In genomic region chr20:38092260-38092857, GRCh38 we compare ENCODE assay signal across 13 cellular contexts. TPM values are rescaled to one million over a fixed set of nuclear protein-coding genes. Genes with fewer than 3 reads are reported as not detected.
DNase-seq lines count a peak whose midpoint lies in the region; ATAC-seq and TF ChIP-seq lines count a peak whose summit lies in the region.
"Had no signal": no experiment of that assay in that cellular context is flagged by ENCODE, and none has a peak within 500 bp of the region (broad histone marks: within the 10 kb centered on the region; RNA-seq: fewer than 3 reads in every experiment).

No MANE protein-coding gene starts in this region.

- no peaks in the 10 kb centered on the region for H3K9me3 Mint-ChIP-seq in CD4-positive, CD25-positive, alpha-beta regulatory T cell
- no peaks in the 10 kb centered on the region for H3K9me3 Mint-ChIP-seq in natural killer cell treated with Interleukin-12 subunit alpha and Interleukin-12 subunit beta and Interleukin-15 and Interleukin-18, amount 100 ng/mL, for 72 hours
- H3K9me3 Mint-ChIP-seq: naive thymus-derived CD8-positive, alpha-beta T cell had no signal

- H3K4me3 Mint-ChIP-seq in CD4-positive, CD25-positive, alpha-beta regulatory T cell: no peak overlapping the region
- peak overlapping the region; percentile 81 for H3K4me3 Mint-ChIP-seq in natural killer cell treated with Interleukin-12 subunit alpha and Interleukin-12 subunit beta and Interleukin-15 and Interleukin-18, amount 100 ng/mL, for 72 hours

- no peak for TF ChIP-seq CTCF in esophagus muscularis mucosa (IDR thresholded peaks at IDR 0.05)

- peaks cover 34% of the 10 kb centered on the region for H3K36me3 ChIP-seq in CD4-positive, CD25-positive, alpha-beta regulatory T cell (ENCODE audit: control insufficient read depth, insufficient read depth, low read length)
- H3K36me3 ChIP-seq in esophagus muscularis mucosa: peaks cover 0 to 35% (median 22%) of the 10 kb centered on the region in 4 donors
- peaks cover 15% of the 10 kb centered on the region; the same call in 1 of the 2 replicates for H3K36me3 ChIP-seq in Karpas-422 (ENCODE audit: insufficient read depth, low read length)

- H3K9me2 ChIP-seq in Karpas-422 (replicated peaks; ENCODE audit: insufficient read depth, low read length): no peaks in the 10 kb centered on the region

- H3K79me2 ChIP-seq in Karpas-422 (ENCODE audit: low read length): no peaks in the 10 kb centered on the region

- peak overlapping the region; percentile 58 for H3K27ac ChIP-seq in CD4-positive, CD25-positive, alpha-beta regulatory T cell (ENCODE audit: insufficient read depth, low read length, poor library complexity, severe bottlenecking)
- H3K27ac ChIP-seq in esophagus muscularis mucosa (replicated peaks in 1 of 4) (peak overlapping the region; percentile 86 to 90 (median 87)), Karpas-422 (ENCODE audit: low read length) (no peak overlapping the region)

- H3K9me3 ChIP-seq in CD4-positive, CD25-positive, alpha-beta regulatory T cell (ENCODE audit: control insufficient read depth in 2 of 2, low read length in 2 of 2): no peaks in the 10 kb centered on the region
- no peaks in the 10 kb centered on the region for H3K9me3 ChIP-seq in esophagus muscularis mucosa
- H3K9me3 ChIP-seq in Karpas-422 (ENCODE audit: low read length): no peaks in the 10 kb centered on the region

- TF ChIP-seq POLR2A in esophagus muscularis mucosa (IDR thresholded peaks at IDR 0.05; ENCODE audit: low read depth): no peak

- peaks cover 34% of the 10 kb centered on the region for H3K36me3 Mint-ChIP-seq in CD4-positive, CD25-positive, alpha-beta regulatory T cell
- H3K36me3 Mint-ChIP-seq in natural killer cell treated with Interleukin-12 subunit alpha and Interleukin-12 subunit beta and Interleukin-15 and Interleukin-18, amount 100 ng/mL, for 72 hours: peaks cover 6% of the 10 kb centered on the region

- no peaks in the 10 kb centered on the region for H3K27me3 Mint-ChIP-seq in CD4-positive, CD25-positive, alpha-beta regulatory T cell
- H3K27me3 Mint-ChIP-seq in natural killer cell treated with Interleukin-12 subunit alpha and Interleukin-12 subunit beta and Interleukin-15 and Interleukin-18, amount 100 ng/mL, for 72 hours: no peaks in the 10 kb centered on the region
- H3K27me3 Mint-ChIP-seq: naive thymus-derived CD8-positive, alpha-beta T cell had no signal

- 93% methylated on average over 12 of the region's 12 CpGs for WGBS in esophagus muscularis mucosa

- DNase-seq in CD4-positive, CD25-positive, alpha-beta regulatory T cell: no peak
- DNase-seq in NCI-H1436 (lab: John Stamatoyannopoulos, UW) (peak; percentile 31), esophagus muscularis mucosa (ENCODE audit: extremely low spot score) (peak; percentile 45), cerebellum (ENCODE audit: low spot score) (no peak), G401 (ENCODE audit: low spot score) (no peak), Karpas-422 (no peak)
- DNase-seq in natural killer cell treated with Interleukin-12 subunit alpha and Interleukin-12 subunit beta and Interleukin-15 and Interleukin-18, amount 100 ng/mL, for 72 hours (ENCODE audit: low spot score): no peak
- DNase-seq: activated T-cell treated with anti-CD3 and anti-CD28 coated beads, Interleukin-2, amount 50 U/mL, for 1 hour; C1 segment of cervical spinal cord; naive thymus-derived CD8-positive, alpha-beta T cell; NCI-H146; stimulated activated CD8-positive, alpha-beta memory T cell treated with anti-CD3 and anti-CD28 coated beads, Interleukin-4, amount 100 ng/mL, for 48 hours had no signal

- no peak overlapping the region for H3K9ac ChIP-seq in Karpas-422 (ENCODE audit: low read length)

- no peak overlapping the region for H2AFZ ChIP-seq in Karpas-422 (ENCODE audit: low read length)

- H3K4me3 ChIP-seq in CD4-positive, CD25-positive, alpha-beta regulatory T cell (ENCODE audit: low read depth, low read length): peak overlapping the region; percentile 40
- H3K4me3 ChIP-seq in esophagus muscularis mucosa: no peak overlapping the region
- no peak overlapping the region for H3K4me3 ChIP-seq in Karpas-422 (ENCODE audit: low read length)

- peak overlapping the region; percentile 71 to 86 (median 79) for H3K27ac Mint-ChIP-seq in CD4-positive, CD25-positive, alpha-beta regulatory T cell
- peak overlapping the region; percentile 88 to 99 for H3K27ac Mint-ChIP-seq in natural killer cell treated with Interleukin-12 subunit alpha and Interleukin-12 subunit beta and Interleukin-15 and Interleukin-18, amount 100 ng/mL, for 72 hours

- no peaks in the 10 kb centered on the region for H4K20me1 ChIP-seq in Karpas-422 (ENCODE audit: insufficient read depth, low read depth, low read length)

- in situ Hi-C loops in G401 (cut with HindIII; ENCODE audit: low sequenced_read_pairs): no loop called here

- H3K4me1 ChIP-seq in CD4-positive, CD25-positive, alpha-beta regulatory T cell (ENCODE audit: control insufficient read depth, insufficient read depth, low read length, poor library complexity, severe bottlenecking): peaks cover 25% of the 10 kb centered on the region
- H3K4me1 ChIP-seq in esophagus muscularis mucosa: peaks cover 48 to 80% (median 76%) of the 10 kb centered on the region in 4 donors
- peaks cover 37% of the 10 kb centered on the region for H3K4me1 ChIP-seq in Karpas-422 (ENCODE audit: low read length)

- ATAC-seq in CD4-positive, CD25-positive, alpha-beta regulatory T cell (ENCODE audit: low read depth in 2 of 2): no peak
- ATAC-seq in natural killer cell treated with Interleukin-12 subunit alpha and Interleukin-12 subunit beta and Interleukin-15 and Interleukin-18, amount 100 ng/mL, for 72 hours: no peak
- ATAC-seq in GM21737 (IDR thresholded peaks at IDR 0.05; ENCODE audit: unreplicated experiment): no peak
- ATAC-seq: naive thymus-derived CD8-positive, alpha-beta T cell had no signal

- intact Hi-C loops in esophagus muscularis mucosa (cut with DNase I): no loop called here

- H3K4me2 ChIP-seq in Karpas-422 (ENCODE audit: low read depth, low read length, poor library complexity, severe bottlenecking): no peak overlapping the region

- H3K4me1 Mint-ChIP-seq in CD4-positive, CD25-positive, alpha-beta regulatory T cell: peaks cover 24 to 44% (median 37%) of the 10 kb centered on the region in 4 donors
- H3K4me1 Mint-ChIP-seq in natural killer cell treated with Interleukin-12 subunit alpha and Interleukin-12 subunit beta and Interleukin-15 and Interleukin-18, amount 100 ng/mL, for 72 hours (ENCODE audit: low read depth in 2 of 2): peaks cover 44 to 51% of the 10 kb centered on the region in 2 donors

- TF ChIP-seq EP300 in esophagus muscularis mucosa (IDR thresholded peaks at IDR 0.05): no peak

- no peaks in the 10 kb centered on the region for H3K27me3 ChIP-seq in CD4-positive, CD25-positive, alpha-beta regulatory T cell (ENCODE audit: control insufficient read depth, insufficient read depth, low read length)
- H3K27me3 ChIP-seq in esophagus muscularis mucosa (no peaks in the 10 kb centered on the region), Karpas-422 (ENCODE audit: low read length) (no peaks in the 10 kb centered on the region)

RNA-seq across cellular contexts. Expression of gene RPRD1B, which starts 58.8 kb away (rescaled TPM):
- 54.0 TPM for total RNA-seq in CD4-positive, CD25-positive, alpha-beta regulatory T cell
- 1 to 10 TPM; 3.8 to 6.2 (median 4.3) TPM for polyA plus RNA-seq in CD4-positive, CD25-positive, alpha-beta regulatory T cell
- total RNA-seq in esophagus muscularis mucosa: 10 to 100 TPM; 26.7 to 39.5 (median 33.8) TPM
- 10 to 100 TPM; 46.4 to 85.4 TPM for total RNA-seq in natural killer cell treated with Interleukin-12 subunit alpha and Interleukin-12 subunit beta and Interleukin-15 and Interleukin-18, amount 100 ng/mL, for 72 hours
- total RNA-seq in cerebellum: 33.8 TPM
- total RNA-seq in G401 (2014; rRNA removed; shearing (Covaris generic)): 7.2 and 13.8 TPM in 2 replicates
- 20.3 and 68.2 TPM in 2 replicates for total RNA-seq in Karpas-422 (2014; rRNA removed; shearing (Covaris generic); ENCODE audit: low replicate concordance)

RNA-seq across cellular contexts. Expression of gene TTI1, which starts 59.1 kb away (rescaled TPM):
- 21.2 TPM for total RNA-seq in CD4-positive, CD25-positive, alpha-beta regulatory T cell
- 10 to 100 TPM; 15.2 to 19.0 (median 15.9) TPM for polyA plus RNA-seq in CD4-positive, CD25-positive, alpha-beta regulatory T cell
- total RNA-seq in esophagus muscularis mucosa: 10 to 100 TPM; 11.3 to 14.3 (median 12.4) TPM
- total RNA-seq in natural killer cell treated with Interleukin-12 subunit alpha and Interleukin-12 subunit beta and Interleukin-15 and Interleukin-18, amount 100 ng/mL, for 72 hours: 10 to 100 TPM; 30.8 to 53.1 TPM
- total RNA-seq in cerebellum: 34.8 TPM
- 32.9 and 37.7 TPM in 2 replicates for total RNA-seq in G401 (2014; rRNA removed; shearing (Covaris generic))
- 22.7 and 38.3 TPM in 2 replicates for total RNA-seq in Karpas-422 (2014; rRNA removed; shearing (Covaris generic); ENCODE audit: low replicate concordance)

Comparison
In these comparisons a context has a peak if more than half of its experiments do, and no peak if none do; other contexts are left out.
1. DNase-seq: peak in NCI-H1436 (single experiment) and esophagus muscularis mucosa (single experiment); none in CD4-positive, CD25-positive, alpha-beta regulatory T cell (0 of 3), natural killer cell treated with Interleukin-12 subunit alpha and Interleukin-12 subunit beta and Interleukin-15 and Interleukin-18, amount 100 ng/mL, for 72 hours (single experiment), cerebellum (single experiment), G401 (single experiment) and Karpas-422 (single experiment).